1 cellular context compared by ENCODE assay signal in the genomic region with DNA sequence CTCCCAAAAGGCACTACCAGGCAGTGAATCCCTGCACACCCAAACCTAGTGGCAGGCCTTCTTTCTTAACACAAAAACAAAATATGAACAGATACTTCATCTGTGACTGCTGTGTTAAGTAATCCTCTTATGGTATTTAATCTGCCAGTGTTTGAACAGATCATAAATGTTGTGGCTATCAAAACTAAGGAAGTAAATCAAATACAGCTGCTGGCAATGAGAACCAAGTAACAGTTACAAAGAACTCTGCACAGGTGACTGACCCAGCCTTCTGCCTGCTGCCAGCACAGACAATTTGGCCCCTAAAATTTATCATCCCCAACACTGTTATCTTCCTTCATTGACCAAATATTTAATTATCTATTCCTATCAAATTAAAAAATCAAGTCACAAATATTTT.
TF ChIP-seq lines count a peak whose summit lies in the region.

No MANE protein-coding gene starts in this region.

TF ChIP-seq in HepG2, 621 proteins besides CTCF, POLR2A, EP300 and RAD21 (continued from another document):
- TF ChIP-seq TBL1XR1 (IDR thresholded peaks at IDR 0.05; ENCODE audit: borderline replicate concordance, low read length, partially characterized antibody) (no peak), YEATS4 (CRISPR knock-in tag; IDR thresholded peaks at IDR 0.05; ENCODE audit: borderline replicate concordance) (no peak), SRF (IDR thresholded peaks at IDR 0.05; ENCODE audit: low read depth, low read length) (no peak), MTF1 (CRISPR knock-in tag; IDR thresholded peaks at IDR 0.05) (no peak)
- TF ChIP-seq, protein P1, sequence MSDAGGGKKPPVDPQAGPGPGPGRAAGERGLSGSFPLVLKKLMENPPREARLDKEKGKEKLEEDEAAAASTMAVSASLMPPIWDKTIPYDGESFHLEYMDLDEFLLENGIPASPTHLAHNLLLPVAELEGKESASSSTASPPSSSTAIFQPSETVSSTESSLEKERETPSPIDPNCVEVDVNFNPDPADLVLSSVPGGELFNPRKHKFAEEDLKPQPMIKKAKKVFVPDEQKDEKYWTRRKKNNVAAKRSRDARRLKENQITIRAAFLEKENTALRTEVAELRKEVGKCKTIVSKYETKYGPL (CRISPR knock-in tag; IDR thresholded peaks at IDR 0.05), result no peak
TF ChIP-seq in HepG2: peak in this region for 0.
